In the genomic region with DNA sequence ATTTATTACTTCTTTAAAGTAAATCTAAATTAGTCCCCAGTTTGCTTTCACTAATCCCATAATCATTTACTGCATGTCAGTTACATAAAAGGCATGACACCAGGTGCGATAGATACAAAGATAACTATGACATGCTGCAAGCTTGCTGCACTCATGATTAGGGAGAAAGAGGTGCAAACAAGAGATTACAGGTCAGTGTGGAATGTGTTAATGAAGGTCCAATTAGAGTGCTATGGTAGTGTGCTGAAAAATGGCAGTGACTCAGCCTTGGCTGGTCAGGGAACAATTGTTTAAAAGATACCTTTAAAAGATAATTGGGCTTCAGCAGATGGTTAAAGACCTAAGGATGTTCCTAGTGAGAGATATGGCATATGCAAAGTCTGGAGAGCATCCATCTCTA, we compare ENCODE assay signal across 25 cellular contexts.
DNase-seq lines count a peak whose midpoint lies in the region; ATAC-seq, FAIRE-seq and TF ChIP-seq lines count a peak whose summit lies in the region.
"Had no signal": no experiment of that assay in that cellular context is flagged by ENCODE, and none has a peak within 500 bp of the region (broad histone marks: within the 10 kb centered on the region; RNA-seq: fewer than 3 reads in every experiment).

No MANE protein-coding gene starts in this region.

- H3K9me3 Mint-ChIP-seq in astrocyte (ENCODE audit: unreplicated experiment): peaks cover 2% of the 10 kb centered on the region
- H3K9me3 Mint-ChIP-seq: CD8-positive, alpha-beta memory T cell had no signal

- no peak for ATAC-seq in GM19351 (IDR thresholded peaks at IDR 0.05; ENCODE audit: unreplicated experiment)
- no peak for ATAC-seq in HG03469 (IDR thresholded peaks at IDR 0.05; ENCODE audit: unreplicated experiment)
- ATAC-seq: A549, GM12878 had no signal

- H3K4me1 Mint-ChIP-seq in astrocyte (ENCODE audit: low read depth, unreplicated experiment): peaks cover 22% of the 10 kb centered on the region
- H3K4me1 Mint-ChIP-seq: CD14-positive monocyte; CD8-positive, alpha-beta memory T cell had no signal

- no peak overlapping the region for H3K4me3 ChIP-seq in astrocyte (ENCODE audit: insufficient read depth, low read depth, low read length)
- H3K4me3 ChIP-seq: A549; BLaER1 treated with 17β-estradiol and CSF1 and Interleukin-3, amounts not matched to agents 10 nM and 100 nM; GM12878; HAP-1 had no signal

- H3K27me3 ChIP-seq in astrocyte (ENCODE audit: insufficient read depth, low read length): no peaks in the 10 kb centered on the region
- H3K27me3 ChIP-seq: BE2C; BLaER1 treated with 17β-estradiol and CSF1 and Interleukin-3, amounts not matched to agents 10 nM and 100 nM had no signal

- no peak overlapping the region for H3K4me2 ChIP-seq in astrocyte (ENCODE audit: low read length)
- H3K4me2 ChIP-seq: A549; BLaER1 treated with 17β-estradiol and CSF1 and Interleukin-3, amounts not matched to agents 10 nM and 100 nM had no signal

- H3K4me1 ChIP-seq in astrocyte (ENCODE audit: insufficient read depth, low read length): no peaks in the 10 kb centered on the region
- H3K4me1 ChIP-seq: BE2C; BLaER1 treated with 17β-estradiol and CSF1 and Interleukin-3, amounts not matched to agents 10 nM and 100 nM; HAP-1 had no signal

- TF ChIP-seq CTCF in astrocyte (IDR thresholded peaks at IDR 0.05; ENCODE audit: insufficient read depth, low read depth, low read length): no peak

- peak; percentile 32 for DNase-seq in A172 (ENCODE audit: low spot score)
- DNase-seq in NCI-H146 treated with DMSO at 0.1 percent for 48 hours (lab: John Stamatoyannopoulos, UW; ENCODE audit: unreplicated experiment): peak; percentile 34
- DNase-seq in astrocyte (ENCODE audit: low read depth): no peak
- DNase-seq in activated CD4-positive, alpha-beta T cell treated with anti-CD3 and anti-CD28 coated beads, Interleukin-2, amount 50 U/mL, for 1 hour: no peak
- DNase-seq: ACHN; AML-193; BE2C; CD4-positive, alpha-beta T cell; CD8-positive, alpha-beta memory T cell; DMS 273 treated with DMSO at 0.1 percent for 48 hours; DMS79; EL; GDM1; GOT3 had no signal

- no peaks in the 10 kb centered on the region for H3K9me3 ChIP-seq in astrocyte (ENCODE audit: insufficient read depth, low read depth, low read length)
- H3K9me3 ChIP-seq: BE2C, HAP-1 had no signal

- H3K9ac ChIP-seq in astrocyte (ENCODE audit: low read length): no peak overlapping the region
- H3K9ac ChIP-seq: BLaER1 treated with 17β-estradiol and CSF1 and Interleukin-3, amounts not matched to agents 10 nM and 100 nM had no signal

- no peaks in the 10 kb centered on the region for H3K79me2 ChIP-seq in astrocyte (ENCODE audit: insufficient read depth, low read length)

- no peaks in the 10 kb centered on the region for H4K20me1 ChIP-seq in astrocyte (ENCODE audit: insufficient read depth, low read length)
- H4K20me1 ChIP-seq: BLaER1 treated with 17β-estradiol and CSF1 and Interleukin-3, amounts not matched to agents 10 nM and 100 nM had no signal

- no peak overlapping the region for H3K27ac Mint-ChIP-seq in astrocyte (ENCODE audit: unreplicated experiment)
- H3K27ac Mint-ChIP-seq: CD14-positive monocyte; CD4-positive, alpha-beta T cell; CD8-positive, alpha-beta memory T cell had no signal

- no peak overlapping the region for H3K4me3 Mint-ChIP-seq in astrocyte (ENCODE audit: unreplicated experiment)
- H3K4me3 Mint-ChIP-seq: CD14-positive monocyte; CD4-positive, alpha-beta T cell; CD8-positive, alpha-beta memory T cell had no signal

- peaks cover 1% of the 10 kb centered on the region for H3K36me3 Mint-ChIP-seq in astrocyte (ENCODE audit: low read depth, unreplicated experiment)
- H3K36me3 Mint-ChIP-seq: CD14-positive monocyte had no signal

- no peak overlapping the region for H3K27ac ChIP-seq in astrocyte (ENCODE audit: low read depth, low read length)
- H3K27ac ChIP-seq: 22Rv1; A549; BLaER1 treated with 17β-estradiol and CSF1 and Interleukin-3, amounts not matched to agents 10 nM and 100 nM had no signal

- peak; percentile 26 for FAIRE-seq in astrocyte (lab: Jason Lieb, UNC)
- FAIRE-seq: A549, D721Med, GM12878, GM19239, H54 had no signal

- H2AFZ ChIP-seq in astrocyte (ENCODE audit: low read depth, low read length): no peak overlapping the region

- H3K27me3 Mint-ChIP-seq in astrocyte (ENCODE audit: low read depth, unreplicated experiment): no peaks in the 10 kb centered on the region
- H3K27me3 Mint-ChIP-seq: CD4-positive, alpha-beta T cell had no signal

- no peaks in the 10 kb centered on the region for H3K36me3 ChIP-seq in astrocyte (ENCODE audit: insufficient read depth, low read length)
- H3K36me3 ChIP-seq: BE2C; BLaER1 treated with 17β-estradiol and CSF1 and Interleukin-3, amounts not matched to agents 10 nM and 100 nM; HAP-1 had no signal

Comparison
In these comparisons a context has a peak if more than half of its experiments do, and no peak if none do; other contexts are left out.
1. DNase-seq: peak in A172 (single experiment) and NCI-H146 treated with DMSO at 0.1 percent for 48 hours (single experiment); none in astrocyte (single experiment) and activated CD4-positive, alpha-beta T cell treated with anti-CD3 and anti-CD28 coated beads, Interleukin-2, amount 50 U/mL, for 1 hour (single experiment).